Comparison of ENCODE assay signal across 12 cellular contexts in the genomic region with DNA sequence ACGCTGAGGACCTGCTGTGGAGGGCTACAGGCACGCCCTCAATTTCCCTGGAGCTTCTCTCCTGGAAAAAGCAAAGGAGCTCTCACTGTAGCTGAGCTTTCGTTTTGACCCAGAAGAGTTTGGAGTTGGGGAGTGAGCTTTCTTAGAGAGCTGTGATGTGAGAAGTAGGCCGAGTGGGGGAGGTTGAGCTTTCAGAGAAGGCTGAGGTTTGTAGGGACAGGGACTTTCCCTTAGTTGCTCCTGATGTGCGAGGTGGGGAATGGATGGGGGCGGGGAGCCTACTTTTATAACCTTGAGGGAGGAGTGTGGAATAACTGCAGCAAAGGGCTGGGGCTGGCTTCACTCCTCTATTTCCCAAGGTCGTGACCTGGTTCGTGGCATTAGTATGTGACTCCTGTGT. TPM values are rescaled to one million over a fixed set of nuclear protein-coding genes. Genes with fewer than 3 reads are reported as not detected.
DNase-seq lines count a peak whose midpoint lies in the region; ATAC-seq, FAIRE-seq and TF ChIP-seq lines count a peak whose summit lies in the region.
"Had no signal": no experiment of that assay in that cellular context is flagged by ENCODE, and none has a peak within 500 bp of the region (broad histone marks: within the 10 kb centered on the region; RNA-seq: fewer than 3 reads in every experiment).

No MANE protein-coding gene starts in this region.

- CTCF ChIA-PET in activated CD8-positive, alpha-beta T cell treated with anti-CD3 and anti-CD28 coated beads, Interleukin-2, amount 10 ng/mL, durations not matched to agents 7 days and 5 days (lab: Charles Lee), result no interaction called here

- no peak overlapping the region for H3K4me3 ChIP-seq in pancreas
- no peak overlapping the region for H3K4me3 ChIP-seq in MG63
- H3K4me3 ChIP-seq: HAP-1 had no signal

- intact Hi-C loops in left cardiac atrium (cut with DNase I) (no loop called here), pancreas (cut with DNase I) (no loop called here)

- peaks cover 27% of the 10 kb centered on the region for H3K27me3 Mint-ChIP-seq in activated CD8-positive, alpha-beta T cell treated with anti-CD3 and anti-CD28 coated beads, Interleukin-2, amount 10 ng/mL, durations not matched to agents 7 days and 5 days (ENCODE audit: low read depth)

- no peak overlapping the region for H3K4me3 Mint-ChIP-seq in activated CD8-positive, alpha-beta T cell treated with anti-CD3 and anti-CD28 coated beads, Interleukin-2, amount 10 ng/mL, durations not matched to agents 7 days and 5 days
- H3K4me3 Mint-ChIP-seq: activated naive CD4-positive, alpha-beta T cell treated with anti-CD3 and anti-CD28 coated beads, Interleukin-2, amount 50 U/mL, for 24 hours had no signal

- 37 to 47% (median 42%) methylated on average over 8 of the region's 8 CpGs for WGBS in adipose tissue, 3 donors
- WGBS in pancreas, 2 donors, result 42 to 45% methylated on average over 8 of the region's 8 CpGs

- no peaks in the 10 kb centered on the region for H3K27me3 ChIP-seq in pancreas
- H3K27me3 ChIP-seq in MG63, result no peaks in the 10 kb centered on the region

- H3K36me3 ChIP-seq in pancreas, result no peaks in the 10 kb centered on the region
- H3K36me3 ChIP-seq in MG63, result peaks cover 16% of the 10 kb centered on the region
- H3K36me3 ChIP-seq: HAP-1 had no signal

- peak overlapping the region; percentile 52 for H3K27ac ChIP-seq in adipose tissue (ENCODE audit: low read depth, low read length)
- peak overlapping the region in 2 of 4 donors; percentile 12 to 50 for H3K27ac ChIP-seq in pancreas

- DNase-seq in AG08396 (ENCODE audit: low spot score) (peak; percentile 43), left cardiac atrium (no peak), pancreas (no peak), SIG-M5 (lab: John Stamatoyannopoulos, UW) (no peak), MG63 (no peak)
- no peak for DNase-seq in activated CD8-positive, alpha-beta T cell treated with anti-CD3 and anti-CD28 coated beads, Interleukin-2, amount 10 ng/mL, durations not matched to agents 7 days and 5 days
- DNase-seq: NCI-H748 treated with DMSO at 0.1 percent for 48 hours, T1000 had no signal

- H3K4me1 Mint-ChIP-seq in activated CD8-positive, alpha-beta T cell treated with anti-CD3 and anti-CD28 coated beads, Interleukin-2, amount 10 ng/mL, durations not matched to agents 7 days and 5 days (ENCODE audit: low read depth), result no peaks in the 10 kb centered on the region

- TF ChIP-seq CTCF in pancreas (IDR thresholded peaks at IDR 0.05), result no peak

- no peaks in the 10 kb centered on the region for H3K9me3 Mint-ChIP-seq in activated CD8-positive, alpha-beta T cell treated with anti-CD3 and anti-CD28 coated beads, Interleukin-2, amount 10 ng/mL, durations not matched to agents 7 days and 5 days (ENCODE audit: insufficient read depth)
- H3K9me3 Mint-ChIP-seq: activated naive CD4-positive, alpha-beta T cell treated with anti-CD3 and anti-CD28 coated beads, Interleukin-2, amount 50 U/mL, for 24 hours had no signal

- no peak overlapping the region for H3K27ac Mint-ChIP-seq in activated CD8-positive, alpha-beta T cell treated with anti-CD3 and anti-CD28 coated beads, Interleukin-2, amount 10 ng/mL, durations not matched to agents 7 days and 5 days
- H3K27ac Mint-ChIP-seq: activated naive CD4-positive, alpha-beta T cell treated with anti-CD3 and anti-CD28 coated beads, Interleukin-2, amount 50 U/mL, for 24 hours had no signal

- H3K4me1 ChIP-seq in pancreas, result peaks cover 0 to 6% (median 0%) of the 10 kb centered on the region in 3 donors

- H3K9me3 ChIP-seq in pancreas (no peaks in the 10 kb centered on the region), MG63 (no peaks in the 10 kb centered on the region)
- H3K9me3 ChIP-seq: HAP-1 had no signal

- H3K36me3 Mint-ChIP-seq in activated CD8-positive, alpha-beta T cell treated with anti-CD3 and anti-CD28 coated beads, Interleukin-2, amount 10 ng/mL, durations not matched to agents 7 days and 5 days (ENCODE audit: low read depth), result no peaks in the 10 kb centered on the region
- H3K36me3 Mint-ChIP-seq: activated naive CD4-positive, alpha-beta T cell treated with anti-CD3 and anti-CD28 coated beads, Interleukin-2, amount 50 U/mL, for 24 hours had no signal

- peak; percentile 47 to 55 for ATAC-seq in left cardiac atrium
- ATAC-seq in pancreas, result peak in 3 of 4 donors; percentile 39 to 79 (median 43)
- ATAC-seq in activated CD8-positive, alpha-beta T cell treated with anti-CD3 and anti-CD28 coated beads, Interleukin-2, amount 10 ng/mL, durations not matched to agents 7 days and 5 days, result no peak
- no peak for ATAC-seq in GM19023 (IDR thresholded peaks at IDR 0.05; ENCODE audit: unreplicated experiment)

- FAIRE-seq in pancreas (lab: Jason Lieb, UNC), result no peak

- POLR2A ChIA-PET in activated CD8-positive, alpha-beta T cell treated with anti-CD3 and anti-CD28 coated beads, Interleukin-2, amount 10 ng/mL, durations not matched to agents 7 days and 5 days (lab: Charles Lee), result no interaction called here

RNA-seq across cellular contexts. Expression of a gene that starts 47.1 kb away (rescaled TPM):
- polyA plus RNA-seq in adipose tissue (10 to 100 TPM in 2 of 3 donors, 1 to 10 TPM in 1; 5.6 to 25.1 (median 18.9) TPM), pancreas (10 to 100 TPM in 1 of 2 donors, 1 to 10 TPM in 1; 5.7 to 11.8 TPM)
- total RNA-seq in left cardiac atrium (10 to 100 TPM; 56.8 to 57.9 TPM), pancreas (10 to 100 TPM in 2 of 6 donors, 1 to 10 TPM in 4; 6.3 to 21.2 (median 8.8) TPM)
- total RNA-seq in activated CD8-positive, alpha-beta T cell treated with anti-CD3 and anti-CD28 coated beads, Interleukin-2, amount 10 ng/mL, durations not matched to agents 7 days and 5 days, result under 1 TPM; 0.50 to 0.91 TPM
- 18.6 and 20.2 TPM in 2 replicates for total RNA-seq in MG63 (2014; rRNA removed; shearing (Covaris generic); ENCODE audit: low replicate concordance)

Comparison
In these comparisons a context has a peak if more than half of its experiments do, and no peak if none do; other contexts are left out.
1. ATAC-seq: peak in left cardiac atrium (2 of 2) and pancreas (3 of 4); none in activated CD8-positive, alpha-beta T cell treated with anti-CD3 and anti-CD28 coated beads, Interleukin-2, amount 10 ng/mL, durations not matched to agents 7 days and 5 days (single experiment) and GM19023 (single experiment).